Comparison of ENCODE assay signal across 6 cellular contexts in the genomic region with DNA sequence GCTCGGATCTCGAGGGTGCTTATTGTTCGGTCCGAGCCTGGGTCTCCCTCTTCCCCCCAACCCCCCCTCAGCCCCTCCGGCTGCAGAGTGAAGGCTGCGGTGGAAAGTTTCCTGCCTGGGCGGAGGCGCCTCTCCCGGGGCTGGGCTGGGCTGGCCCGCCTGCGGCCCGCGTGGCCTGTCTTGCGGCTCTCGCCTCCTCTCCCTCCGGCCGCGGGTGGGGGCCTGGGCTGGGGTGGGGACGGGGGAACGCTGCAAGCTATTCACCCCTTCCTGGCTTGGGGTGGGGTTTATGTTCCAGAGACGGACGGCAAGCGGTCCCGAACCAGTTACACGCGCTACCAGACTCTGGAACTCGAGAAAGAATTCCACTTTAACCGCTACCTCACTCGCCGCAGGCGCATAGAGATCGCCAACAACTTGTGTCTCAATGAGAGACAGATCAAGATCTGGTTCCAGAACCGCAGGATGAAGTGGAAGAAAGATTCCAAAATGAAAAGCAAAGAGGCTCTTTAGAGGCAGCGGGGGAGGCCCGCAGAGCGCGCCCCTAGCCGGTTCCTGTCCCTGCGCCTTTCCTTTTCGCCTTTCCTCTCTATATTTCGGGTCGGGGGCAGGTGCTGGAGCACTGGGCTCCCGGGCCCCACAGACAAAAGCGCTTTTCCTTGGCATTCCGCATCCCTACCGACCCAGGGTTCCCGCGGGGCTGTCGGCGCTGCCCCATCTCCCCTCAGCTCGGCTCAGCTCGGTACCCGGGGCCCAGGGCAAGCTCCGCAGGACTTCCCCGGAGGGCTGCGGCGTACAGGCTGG. TPM values are rescaled to one million over a fixed set of nuclear protein-coding genes. Genes with fewer than 3 reads are reported as not detected.
DNase-seq lines count a peak whose midpoint lies in the region; ATAC-seq lines count a peak whose summit lies in the region.

No MANE protein-coding gene starts in this region.

- H3K4me1 Mint-ChIP-seq in activated naive CD8-positive, alpha-beta T cell treated with anti-CD3 and anti-CD28 coated beads for 36 hours, result peaks cover 24% of the 10 kb centered on the region
- peaks cover 10 to 16% of the 10 kb centered on the region in 2 donors for H3K4me1 Mint-ChIP-seq in natural killer cell treated with Interleukin-12 subunit alpha and Interleukin-12 subunit beta and Interleukin-15 and Interleukin-18, amount 100 ng/mL, for 72 hours (ENCODE audit: low read depth in 2 of 2)

- H3K9me3 Mint-ChIP-seq in activated naive CD8-positive, alpha-beta T cell treated with anti-CD3 and anti-CD28 coated beads for 36 hours, result no peaks in the 10 kb centered on the region
- no peaks in the 10 kb centered on the region for H3K9me3 Mint-ChIP-seq in natural killer cell treated with Interleukin-12 subunit alpha and Interleukin-12 subunit beta and Interleukin-15 and Interleukin-18, amount 100 ng/mL, for 72 hours

- H3K36me3 Mint-ChIP-seq in activated naive CD8-positive, alpha-beta T cell treated with anti-CD3 and anti-CD28 coated beads for 36 hours, result no peaks in the 10 kb centered on the region
- no peaks in the 10 kb centered on the region for H3K36me3 Mint-ChIP-seq in natural killer cell treated with Interleukin-12 subunit alpha and Interleukin-12 subunit beta and Interleukin-15 and Interleukin-18, amount 100 ng/mL, for 72 hours

- DNase-seq in EH (ENCODE audit: low read depth) (peak; percentile 23), hippocampal formation (lab: John Stamatoyannopoulos, UW) (no peak)
- DNase-seq in activated naive CD8-positive, alpha-beta T cell treated with anti-CD3 and anti-CD28 coated beads for 36 hours, result no peak
- DNase-seq in natural killer cell treated with Interleukin-12 subunit alpha and Interleukin-12 subunit beta and Interleukin-15 and Interleukin-18, amount 100 ng/mL, for 72 hours (ENCODE audit: low spot score), result no peak
- DNase-seq in activated effector memory CD4-positive, alpha-beta T cell treated with Interleukin-2 at 50 U/mL for 16 hours, result no peak

- ATAC-seq in natural killer cell treated with Interleukin-12 subunit alpha and Interleukin-12 subunit beta and Interleukin-15 and Interleukin-18, amount 100 ng/mL, for 72 hours, result peak; percentile 56 to 72
- no peak for ATAC-seq in HG02623 (IDR thresholded peaks at IDR 0.05; ENCODE audit: unreplicated experiment)

- peaks cover 96% of the 10 kb centered on the region for H3K27me3 Mint-ChIP-seq in activated naive CD8-positive, alpha-beta T cell treated with anti-CD3 and anti-CD28 coated beads for 36 hours
- H3K27me3 Mint-ChIP-seq in natural killer cell treated with Interleukin-12 subunit alpha and Interleukin-12 subunit beta and Interleukin-15 and Interleukin-18, amount 100 ng/mL, for 72 hours, result peaks cover 56 to 63% of the 10 kb centered on the region in 2 donors

- H3K4me3 Mint-ChIP-seq in activated naive CD8-positive, alpha-beta T cell treated with anti-CD3 and anti-CD28 coated beads for 36 hours, result peak overlapping the region; percentile 42
- peak overlapping the region; percentile 88 for H3K4me3 Mint-ChIP-seq in natural killer cell treated with Interleukin-12 subunit alpha and Interleukin-12 subunit beta and Interleukin-15 and Interleukin-18, amount 100 ng/mL, for 72 hours

- H3K27ac Mint-ChIP-seq in activated naive CD8-positive, alpha-beta T cell treated with anti-CD3 and anti-CD28 coated beads for 36 hours, result no peak overlapping the region
- no peak overlapping the region for H3K27ac Mint-ChIP-seq in natural killer cell treated with Interleukin-12 subunit alpha and Interleukin-12 subunit beta and Interleukin-15 and Interleukin-18, amount 100 ng/mL, for 72 hours

RNA-seq across cellular contexts. Expression of gene HOXC5, which starts 1.3 kb away (rescaled TPM):
- total RNA-seq in activated naive CD8-positive, alpha-beta T cell treated with anti-CD3 and anti-CD28 coated beads for 36 hours, result not detected
- not detected for total RNA-seq in natural killer cell treated with Interleukin-12 subunit alpha and Interleukin-12 subunit beta and Interleukin-15 and Interleukin-18, amount 100 ng/mL, for 72 hours

RNA-seq across cellular contexts. Expression of gene HOXC6, which starts 5.9 kb away (rescaled TPM):
- not detected for total RNA-seq in activated naive CD8-positive, alpha-beta T cell treated with anti-CD3 and anti-CD28 coated beads for 36 hours
- total RNA-seq in natural killer cell treated with Interleukin-12 subunit alpha and Interleukin-12 subunit beta and Interleukin-15 and Interleukin-18, amount 100 ng/mL, for 72 hours, result not detected

RNA-seq across cellular contexts. Expression of gene HOXC4, which starts 19.5 kb away (rescaled TPM):
- total RNA-seq in activated naive CD8-positive, alpha-beta T cell treated with anti-CD3 and anti-CD28 coated beads for 36 hours, result 1 to 10 TPM in 1 of 2 experiments, under 1 TPM in 1; 0.56 to 1.0 TPM
- 1 to 10 TPM; 1.3 to 2.3 TPM for total RNA-seq in natural killer cell treated with Interleukin-12 subunit alpha and Interleukin-12 subunit beta and Interleukin-15 and Interleukin-18, amount 100 ng/mL, for 72 hours

RNA-seq across cellular contexts. Expression of gene HOXC8, which starts 25.4 kb away (rescaled TPM):
- not detected for total RNA-seq in activated naive CD8-positive, alpha-beta T cell treated with anti-CD3 and anti-CD28 coated beads for 36 hours
- not detected for total RNA-seq in natural killer cell treated with Interleukin-12 subunit alpha and Interleukin-12 subunit beta and Interleukin-15 and Interleukin-18, amount 100 ng/mL, for 72 hours

RNA-seq across cellular contexts. Expression of gene HOXC9, which starts 34.2 kb away (rescaled TPM):
- total RNA-seq in activated naive CD8-positive, alpha-beta T cell treated with anti-CD3 and anti-CD28 coated beads for 36 hours, result not detected
- total RNA-seq in natural killer cell treated with Interleukin-12 subunit alpha and Interleukin-12 subunit beta and Interleukin-15 and Interleukin-18, amount 100 ng/mL, for 72 hours, result not detected
